8 cellular contexts compared by ENCODE assay signal in genomic region chr14:95518045-95518751, GRCh38. TPM values are rescaled to one million over a fixed set of nuclear protein-coding genes. Genes with fewer than 3 reads are reported as not detected.
DNase-seq lines count a peak whose midpoint lies in the region; ATAC-seq and TF ChIP-seq lines count a peak whose summit lies in the region.

No MANE protein-coding gene starts in this region.

- H3K36me3 ChIP-seq in A673 (ENCODE audit: insufficient read depth, low read length, poor library complexity, severe bottlenecking), result no peaks in the 10 kb centered on the region
- H3K36me3 ChIP-seq in heart left ventricle, result no peaks in the 10 kb centered on the region

- H3K27me3 ChIP-seq in A673 (replicated peaks; ENCODE audit: insufficient read depth, low read depth, low read length, poor library complexity) (no peaks in the 10 kb centered on the region), heart left ventricle (no peaks in the 10 kb centered on the region)

- 57 to 68% (median 61%) methylated on average over 8 of the region's 8 CpGs for WGBS in heart left ventricle, 4 donors

- CTCF ChIA-PET in A673 (lab: Charles Lee), result interaction anchor here (1.3 kb wide), 1 partner anchor 9 kb away, joined by 3 read pairs; no protein-coding TSS in a partner anchor
- CTCF ChIA-PET in RWPE1 (lab: Yijun Ruan, JAX), result interaction anchor here (0.6 to 4.3 kb wide), 3 partner anchors 12 to 76 kb away, joined by 3 to 20 read pairs (median 3); no protein-coding TSS in a partner anchor
- CTCF ChIA-PET in HEK293T (lab: Yijun Ruan, JAX), result interaction anchor here (0.9 to 1.4 kb wide), 2 partner anchors 9 to 91 kb away, joined by 3 to 5 read pairs; no protein-coding TSS in a partner anchor

- no peak for TF ChIP-seq POLR2A in heart left ventricle (IDR thresholded peaks at IDR 0.05)

- ATAC-seq in GM21367 (IDR thresholded peaks at IDR 0.05; ENCODE audit: unreplicated experiment) (peak; percentile 14), heart left ventricle (peak; percentile 11 to 54 (median 20))

- POLR2A ChIA-PET in A673 (lab: Charles Lee; ENCODE audit: low non-redundant PET) (interaction anchor here (0.7 kb wide), 1 partner anchor 351 kb away, joined by 5 read pairs; no protein-coding TSS in a partner anchor), RWPE1 (lab: Yijun Ruan, JAX; ENCODE audit: low non-redundant PET) (no interaction called here), HEK293T (lab: Yijun Ruan, JAX) (interaction anchor here (1.3 kb wide), 1 partner anchor 16 kb away, joined by 5 read pairs; no protein-coding TSS in a partner anchor)

- intact Hi-C loops in A673 (cut with micrococcal nuclease; ENCODE audit: unreplicated experiment) (no loop called here), heart left ventricle (cut with DNase I) (loop anchor here in 4 of 10 donors (5.0 kb wide), 3 partner anchors 36 to 51 kb away; no protein-coding TSS in a partner anchor)

- H3K27ac ChIP-seq in A673 (ENCODE audit: low read depth, low read length, poor library complexity, severe bottlenecking) (peak overlapping the region; percentile 87), RWPE1 (peak overlapping the region; percentile 57), heart left ventricle (peak overlapping the region; percentile 11 to 95 (median 90))

- DNase-seq in A673 (ENCODE audit: low spot score) (no peak), RWPE1 (ENCODE audit: low spot score) (no peak), heart left ventricle (peak in 1 of 5 donors; percentile 19), HEK293T (ENCODE audit: extremely low spot score) (no peak), T-helper 9 cell (no peak), NCI-H82 treated with DMSO at 0.1 percent for 48 hours (lab: John Stamatoyannopoulos, UW; ENCODE audit: unreplicated experiment) (no peak), SKM-1 treated with dmso at 0.1 percent for 144 hours (lab: John Stamatoyannopoulos, UW; ENCODE audit: unreplicated experiment) (no peak)

- no peak for TF ChIP-seq CTCF in A673 (conservative IDR thresholded peaks at IDR 0.05; ENCODE audit: low read depth, low read length)
- no peak for TF ChIP-seq CTCF in RWPE1 (conservative IDR thresholded peaks at IDR 0.05; ENCODE audit: low read depth)
- no peak for TF ChIP-seq CTCF in heart left ventricle (IDR thresholded peaks at IDR 0.05)

- H3K4me3 ChIP-seq in A673 (ENCODE audit: low read depth, low read length, poor library complexity, severe bottlenecking) (no peak overlapping the region), heart left ventricle (peak overlapping the region in 2 of 12 donors; percentile 1 to 8)

- no TSS peak for BruUV-seq in A673 (replicated peaks; lab: Mats Ljungman, UMichigan)

- H3K4me1 ChIP-seq in A673 (ENCODE audit: insufficient read depth, low read length, poor library complexity, severe bottlenecking) (peaks cover 72% of the 10 kb centered on the region), heart left ventricle (peaks cover 0 to 95% (median 61%) of the 10 kb centered on the region in 12 donors)

- H3K9me3 ChIP-seq in A673 (ENCODE audit: low read depth, low read length, poor library complexity, severe bottlenecking) (no peaks in the 10 kb centered on the region), heart left ventricle (no peaks in the 10 kb centered on the region)

TF ChIP-seq in HEK293T, 16 proteins besides CTCF, POLR2A, EP300 and RAD21:
- TF ChIP-seq ELF4 (IDR thresholded peaks at IDR 0.05) (no peak), ARNT (IDR thresholded peaks at IDR 0.05) (no peak), SP1 (IDR thresholded peaks at IDR 0.05) (no peak), LEF1 (IDR thresholded peaks at IDR 0.05; ENCODE audit: borderline replicate concordance) (no peak), SUZ12 (IDR thresholded peaks at IDR 0.05) (no peak)

RNA-seq across cellular contexts. Expression of gene SYNE3, which starts 1.7 kb away (rescaled TPM):
- total RNA-seq in A673 (2021) (6.3 and 6.4 TPM in 2 replicates), heart left ventricle (10 to 100 TPM in 5 of 9 donors, 1 to 10 TPM in 4; 6.2 to 16.9 (median 10.3) TPM)
- 1 to 10 TPM; 3.1 to 3.9 TPM for polyA plus RNA-seq in heart left ventricle

RNA-seq across cellular contexts. Expression of gene GLRX5, which starts 16.7 kb away (rescaled TPM):
- total RNA-seq in A673 (2021), result 63.5 and 68.8 TPM in 2 replicates
- total RNA-seq in heart left ventricle, result 100 to 1,000 TPM in 1 of 9 donors, 10 to 100 TPM in 8; 60.8 to 113 (median 78.5) TPM
- polyA plus RNA-seq in heart left ventricle, result 10 to 100 TPM; 64.4 to 98.3 TPM
